Comparison of ENCODE assay signal across 25 cellular contexts in genomic region chr5:171139227-171139626, GRCh38.
"Had no signal": no experiment of that assay in that cellular context is flagged by ENCODE, and none has a peak within 500 bp of the region (broad histone marks: within the 10 kb centered on the region; RNA-seq: fewer than 3 reads in every experiment).

No MANE protein-coding gene starts in this region.

- H3K79me2 ChIP-seq: hepatocyte had no signal

- H3K27ac ChIP-seq: colonic mucosa, coronary artery, dorsolateral prefrontal cortex, epithelial cell of prostate, esophagus muscularis mucosa, esophagus squamous epithelium, foreskin keratinocyte, gastrocnemius medialis, gastroesophageal sphincter, heart left ventricle, heart right ventricle, hepatocyte had no signal

- DNase-seq: colonic mucosa; cortex of kidney; dermis blood vessel endothelial cell; dorsolateral prefrontal cortex; effector CD4-positive, alpha-beta T cell; effector CD8-positive, alpha-beta T cell; effector memory CD4-positive, alpha-beta T cell; effector memory CD8-positive, alpha-beta T cell; endodermal cell; erythroblast; esophagus squamous epithelium; foreskin fibroblast; foreskin keratinocyte; foreskin melanocyte; gastrocnemius medialis; glutamatergic neuron; head of caudate nucleus; heart left ventricle; heart right ventricle had no signal

- H3K36me3 ChIP-seq: colonic mucosa, esophagus muscularis mucosa, esophagus squamous epithelium, gastrocnemius medialis, gastroesophageal sphincter, heart left ventricle, heart right ventricle had no signal

- ATAC-seq: effector memory CD8-positive, alpha-beta T cell; esophagus mucosa; foreskin keratinocyte; gastrocnemius medialis; gastroesophageal sphincter; heart left ventricle; heart right ventricle had no signal

- H3K27me3 ChIP-seq: colonic mucosa, dorsolateral prefrontal cortex, esophagus muscularis mucosa, esophagus squamous epithelium, foreskin keratinocyte, gastrocnemius medialis, gastroesophageal sphincter, heart left ventricle, heart right ventricle, hepatocyte had no signal

- H3K9me3 ChIP-seq: colonic mucosa, esophagus muscularis mucosa, esophagus squamous epithelium, gastrocnemius medialis, gastroesophageal sphincter, heart left ventricle, heart right ventricle had no signal

- H3K4me3 ChIP-seq: colonic mucosa, coronary artery, dorsolateral prefrontal cortex, esophagus muscularis mucosa, esophagus squamous epithelium, gastrocnemius medialis, gastroesophageal sphincter, heart left ventricle, heart right ventricle, hepatocyte had no signal

- H3K4me1 ChIP-seq: colonic mucosa, esophagus muscularis mucosa, esophagus squamous epithelium, foreskin keratinocyte, gastrocnemius medialis, gastroesophageal sphincter, heart left ventricle, heart right ventricle had no signal

- H3K4me2 ChIP-seq: hepatocyte had no signal

- H2AFZ ChIP-seq: hepatocyte had no signal
